ENCODE assay signal across 24 cellular contexts in the genomic region with DNA sequence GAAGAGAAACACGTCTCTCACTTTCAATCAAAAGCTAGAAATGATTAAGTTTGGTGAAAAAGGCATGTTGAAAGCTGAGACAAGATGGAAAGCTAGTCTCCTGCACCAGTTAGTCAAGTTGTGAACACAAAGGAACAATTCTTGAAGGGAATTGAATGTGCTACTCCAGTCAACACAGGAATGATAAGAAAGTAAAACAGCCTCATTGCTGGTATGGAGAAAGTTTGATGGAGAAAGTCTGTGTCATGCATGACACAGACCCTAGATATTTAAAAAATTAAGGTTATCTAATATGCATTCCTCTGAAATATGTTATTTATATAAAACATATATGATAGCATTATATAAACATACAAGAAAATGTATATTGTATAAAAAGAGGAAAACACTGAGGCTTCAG.
"Had no signal": no experiment of that assay in that cellular context is flagged by ENCODE, and none has a peak within 500 bp of the region (broad histone marks: within the 10 kb centered on the region; RNA-seq: fewer than 3 reads in every experiment).

No MANE protein-coding gene starts in this region.

- DNase-seq: activated CD4-positive, alpha-beta T cell treated with anti-CD3 and anti-CD28 coated beads for 48 hours; activated CD4-positive, alpha-beta T cell treated with anti-CD3 and anti-CD28 coated beads, Interleukin-2, amount 50 U/mL, for 48 hours; activated CD8-positive, alpha-beta memory T cell treated with anti-CD3 and anti-CD28 coated beads for 24 hours; activated gamma-delta T cell treated with Interleukin-2 at 50 U/mL for 16 hours; activated naive CD4-positive, alpha-beta T cell treated with anti-CD3 and anti-CD28 coated beads, Interleukin-2, amount 50 U/mL, for 16 hours; activated T-cell treated with anti-CD3 and anti-CD28 coated beads, Interleukin-2, amount 50 U/mL, for 1 hour; amygdala; islet precursor cell; left ventricle myocardium inferior; mucosa of descending colon; posterior cingulate gyrus; right cardiac atrium; stimulated activated CD4-positive, alpha-beta T cell treated with anti-CD3 and anti-CD28 coated beads, Interleukin-2, amount 100 ng/mL, for 48 hours; stimulated activated naive CD8-positive, alpha-beta T cell treated with anti-CD3 and anti-CD28 coated beads, Interleukin-15, Interleukin-2, amounts not matched to agents 100 U/mL and 50 U/mL, for 24 hours; SW 1271; T-helper 17 cell; T1000; uterus; WERI-Rb-1 had no signal

- H3K27me3 ChIP-seq: cardiac muscle cell, uterus had no signal

- H3K9me3 ChIP-seq: left ventricle myocardium inferior, thoracic aorta, uterus had no signal

- H3K4me1 ChIP-seq: left ventricle myocardium inferior, uterus had no signal

- ATAC-seq: activated CD4-positive, CD25-positive, alpha-beta regulatory T cell treated with anti-CD3 and anti-CD28 coated beads, Interleukin-2, amount 50 U/mL, for 24 hours; mucosa of descending colon; natural killer cell treated with Interleukin-12 subunit alpha and Interleukin-12 subunit beta and Interleukin-15 and Interleukin-18, amount 100 ng/mL, for 72 hours; right cardiac atrium; stimulated activated naive CD8-positive, alpha-beta T cell treated with anti-CD3 and anti-CD28 coated beads, Interleukin-15, Interleukin-2, amounts not matched to agents 100 U/mL and 50 U/mL, for 24 hours; T-helper 17 cell had no signal

- H3K4me3 ChIP-seq: cardiac muscle cell, left ventricle myocardium inferior, lung, mucosa of descending colon, thoracic aorta, uterus had no signal

- H3K36me3 ChIP-seq: cardiac muscle cell, left ventricle myocardium inferior, thoracic aorta, uterus, WERI-Rb-1 had no signal

- H3K27ac ChIP-seq: cardiac muscle cell, left ventricle myocardium inferior, thoracic aorta, uterus, WERI-Rb-1 had no signal
